8 cellular contexts compared by ENCODE assay signal in the genomic region with DNA sequence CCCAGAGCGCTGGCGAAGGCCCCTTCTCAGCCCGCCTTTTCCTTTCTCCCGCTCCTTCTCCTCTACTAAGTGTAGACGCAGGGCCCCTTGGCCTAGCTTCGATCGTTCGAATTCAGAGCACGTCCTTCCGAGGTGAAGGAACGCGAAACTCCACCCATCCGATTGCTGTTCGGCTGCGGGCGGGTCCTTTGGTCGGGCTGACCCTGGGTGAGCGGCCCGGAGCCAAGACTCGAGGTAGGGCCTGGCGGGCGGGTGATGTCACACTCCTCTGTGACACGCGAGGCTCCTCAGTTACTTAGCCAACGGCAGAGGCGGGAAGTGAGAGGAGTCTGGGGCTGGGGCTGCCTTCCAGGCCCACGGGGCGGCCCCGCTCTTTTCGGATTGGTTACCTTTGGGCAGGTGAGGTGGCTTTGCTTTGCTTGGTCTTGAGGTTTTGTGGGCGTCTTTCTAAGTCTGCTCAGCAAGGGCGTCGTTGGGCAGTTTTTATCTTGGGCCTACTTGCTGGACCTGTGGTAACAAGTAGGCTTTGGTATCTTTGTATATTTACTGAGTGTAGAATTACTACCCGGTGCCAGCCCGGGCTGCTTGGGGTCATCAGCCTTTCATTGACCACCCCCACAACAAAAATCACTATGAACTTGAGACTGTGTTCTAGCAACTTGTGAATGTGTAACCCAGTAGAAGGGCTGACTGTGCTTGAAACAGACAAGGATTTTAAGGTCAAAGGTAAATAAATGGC. TPM values are rescaled to one million over a fixed set of nuclear protein-coding genes. Genes with fewer than 3 reads are reported as not detected.
DNase-seq lines count a peak whose midpoint lies in the region; ATAC-seq and TF ChIP-seq lines count a peak whose summit lies in the region.

No MANE protein-coding gene starts in this region.

- H3K36me3 ChIP-seq in neuronal stem cell (replicated peaks in 1 of 2; ENCODE audit: control insufficient read depth in 2 of 2, insufficient read depth in 2 of 2, low read length in 2 of 2) (peaks cover 0 to 40% of the 10 kb centered on the region in 2 donors), subcutaneous abdominal adipose tissue (ENCODE audit: control insufficient read depth in 5 of 5, insufficient read depth in 5 of 5, low read length in 5 of 5) (peaks cover 0 to 2% (median 0%) of the 10 kb centered on the region in 5 donors)

- peak; percentile 48 for ATAC-seq in GM21381 (IDR thresholded peaks at IDR 0.05; ENCODE audit: unreplicated experiment)

- H3K4me2 ChIP-seq in neuronal stem cell (ENCODE audit: insufficient read depth, low read length, poor library complexity, severe bottlenecking), result peak overlapping the region; percentile 68

- H3K27ac ChIP-seq in neuronal stem cell (replicated peaks; ENCODE audit: low read length) (peak overlapping the region; percentile 95), subcutaneous abdominal adipose tissue (ENCODE audit: low read depth, low read length) (peak overlapping the region; percentile 98)

- H2BK120ac ChIP-seq in neuronal stem cell (ENCODE audit: low read depth, low read length), result no peak overlapping the region

- H3K4ac ChIP-seq in neuronal stem cell (ENCODE audit: low read length), result no peak overlapping the region

- no peak for TF ChIP-seq CTCF in fibroblast of villous mesenchyme (IDR thresholded peaks at IDR 0.05; ENCODE audit: insufficient read depth, low read depth, low read length)

- peaks cover 5% of the 10 kb centered on the region for H3K79me1 ChIP-seq in neuronal stem cell (ENCODE audit: low read depth, low read length)

- no peak overlapping the region for H2AK5ac ChIP-seq in neuronal stem cell (ENCODE audit: low read depth, low read length)

- H3K4me3 ChIP-seq in fibroblast of villous mesenchyme (ENCODE audit: low read depth, low read length) (peak overlapping the region; percentile 98), neuronal stem cell (ENCODE audit: low read length in 2 of 2) (peak overlapping the region; percentile 65 to 96), subcutaneous abdominal adipose tissue (ENCODE audit: low read depth in 1 of 5, low read length in 5 of 5) (peak overlapping the region; percentile 66 to 100 (median 98))

- no peaks in the 10 kb centered on the region for H3K27me3 ChIP-seq in neuronal stem cell (ENCODE audit: control insufficient read depth in 3 of 3, insufficient read depth in 3 of 3, low read depth in 1 of 3, low read length in 3 of 3)
- H3K27me3 ChIP-seq in subcutaneous abdominal adipose tissue (ENCODE audit: control insufficient read depth in 5 of 5, insufficient read depth in 4 of 5, low read length in 5 of 5), result no peaks in the 10 kb centered on the region

- H3K9ac ChIP-seq in neuronal stem cell (ENCODE audit: low read depth, low read length, poor library complexity) (peak overlapping the region; percentile 65), subcutaneous abdominal adipose tissue (ENCODE audit: low read length in 5 of 5) (peak overlapping the region; percentile 71 to 97 (median 97))

- no peak overlapping the region for H2BK15ac ChIP-seq in neuronal stem cell (ENCODE audit: low read length)

- H3K4me1 ChIP-seq in neuronal stem cell (ENCODE audit: control insufficient read depth in 2 of 2, insufficient read depth in 1 of 2, low read depth in 1 of 2, low read length in 2 of 2), result peaks cover 2 to 16% of the 10 kb centered on the region in 2 donors
- H3K4me1 ChIP-seq in subcutaneous abdominal adipose tissue (ENCODE audit: control insufficient read depth in 5 of 5, insufficient read depth in 5 of 5, low read length in 5 of 5), result peaks cover 0 to 44% (median 39%) of the 10 kb centered on the region in 5 donors

- no peak overlapping the region for H2BK12ac ChIP-seq in neuronal stem cell (ENCODE audit: low read length)

- no peaks in the 10 kb centered on the region for H3K9me3 ChIP-seq in neuronal stem cell (replicated peaks in 1 of 2; ENCODE audit: control insufficient read depth in 2 of 2, insufficient read depth in 1 of 2, low read depth in 1 of 2, low read length in 2 of 2)
- no peaks in the 10 kb centered on the region for H3K9me3 ChIP-seq in subcutaneous abdominal adipose tissue (ENCODE audit: control insufficient read depth in 5 of 5, low read length in 5 of 5)

- H4K8ac ChIP-seq in neuronal stem cell (ENCODE audit: low read depth, low read length), result no peak overlapping the region

- WGBS in neuronal stem cell (ENCODE audit: extremely low coverage in 2 of 2, insufficient read length in 2 of 2, insufficient replicate concordance in 1 of 2), 2 donors, result no CpG with 5 or more reads among the region's 35 CpGs

- no peak overlapping the region for H4K91ac ChIP-seq in neuronal stem cell (ENCODE audit: low read depth, low read length, poor library complexity)

- H2BK5ac ChIP-seq in neuronal stem cell (ENCODE audit: low read length), result no peak overlapping the region

- peak overlapping the region; percentile 76 for H2AFZ ChIP-seq in neuronal stem cell (ENCODE audit: low read length)

- H3K23ac ChIP-seq in neuronal stem cell (ENCODE audit: low read depth, low read length, poor library complexity), result no peak overlapping the region

- DNase-seq in COLO829 (ENCODE audit: low spot score), result peak; percentile 28
- DNase-seq in HT-29 (ENCODE audit: low spot score), result peak; percentile 87
- peak; percentile 22 to 69 for DNase-seq in SHP77 (lab: John Stamatoyannopoulos, UW)
- peak; percentile 96 for DNase-seq in activated effector memory CD4-positive, alpha-beta T cell treated with anti-CD3 and anti-CD28 coated beads, Interleukin-2, amount 50 U/mL, for 16 hours
- peak; percentile 88 for DNase-seq in fibroblast of villous mesenchyme (ENCODE audit: low read depth)
- DNase-seq in neuronal stem cell (ENCODE audit: low spot score), result no peak

- peak overlapping the region; percentile 25 for H3K18ac ChIP-seq in neuronal stem cell (ENCODE audit: low read length)

- H3K14ac ChIP-seq in neuronal stem cell (ENCODE audit: low read length), result no peak overlapping the region

RNA-seq across cellular contexts. Expression of a gene that starts 0.7 kb away (rescaled TPM):
- total RNA-seq in HT-29 (2014; rRNA removed; shearing (Covaris generic)), result 409 and 478 TPM in 2 replicates
- total RNA-seq in fibroblast of villous mesenchyme, result 377 and 506 TPM in 2 replicates
- polyA plus RNA-seq in neuronal stem cell (2013, experiment 1 of 2), result 322 TPM
- polyA plus RNA-seq in neuronal stem cell (2013, experiment 2 of 2), result 335 TPM

RNA-seq across cellular contexts. Expression of a gene that starts 34.8 kb away (rescaled TPM):
- total RNA-seq in HT-29 (2014; rRNA removed; shearing (Covaris generic)), result 0.89 and 1.0 TPM in 2 replicates
- 22.5 and 28.7 TPM in 2 replicates for total RNA-seq in fibroblast of villous mesenchyme
- 8.2 TPM for polyA plus RNA-seq in neuronal stem cell (2013, experiment 1 of 2)
- polyA plus RNA-seq in neuronal stem cell (2013, experiment 2 of 2), result 8.1 TPM

Comparison
In these comparisons a context has a peak if more than half of its experiments do, and no peak if none do; other contexts are left out.
1. RNA of a gene that starts 34.8 kb away (total RNA-seq): 22.5 to 28.7 TPM in fibroblast of villous mesenchyme; 0.89 to 1.0 TPM in HT-29; every median in the first group is over 10 times any median in the second.
2. Peak in every context shown above with its lines, with median percentiles within 50 percentile points of each other: H3K4me3 ChIP-seq.